In the genomic region with DNA sequence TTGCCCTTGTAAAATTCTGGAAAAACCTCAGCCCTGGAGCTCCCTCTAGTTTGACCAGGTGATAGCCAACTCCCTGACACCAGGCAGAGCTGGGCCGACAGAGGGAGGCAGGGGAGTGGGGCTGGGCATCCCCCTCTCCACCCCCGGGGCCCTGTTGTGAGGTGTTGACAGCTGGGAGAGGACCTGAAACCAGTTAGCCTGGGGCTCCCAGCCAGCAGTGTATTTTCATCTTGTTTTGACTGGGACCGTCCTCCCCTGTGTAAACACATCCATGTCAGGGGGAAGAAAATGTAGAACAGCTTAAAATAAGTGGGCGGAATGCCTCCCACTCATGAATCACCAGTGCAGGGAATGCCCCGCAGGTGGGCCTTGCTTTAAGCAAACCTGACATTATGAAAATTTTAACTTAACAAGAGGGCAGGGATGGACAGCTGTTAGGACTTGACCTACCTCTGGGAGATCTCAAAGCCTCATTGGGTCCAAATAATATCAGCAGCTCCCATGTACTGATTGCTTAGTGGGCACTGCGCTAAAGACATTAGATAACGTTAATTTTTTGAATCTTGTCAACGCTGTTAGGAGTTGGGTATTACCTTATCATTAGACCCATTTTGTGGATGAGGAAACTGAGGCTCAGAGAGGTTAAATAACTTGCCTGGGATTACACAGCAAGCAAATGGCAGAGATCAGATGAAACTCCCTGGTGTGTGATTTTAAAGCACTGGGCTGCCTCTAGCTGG, we compare ENCODE assay signal across 10 cellular contexts. TPM values are rescaled to one million over a fixed set of nuclear protein-coding genes. Genes with fewer than 3 reads are reported as not detected.
A peak's percentile ranks its signal among the peaks of the same experiment; 100 is the strongest.
DNase-seq lines count a peak whose midpoint lies in the region; ATAC-seq and TF ChIP-seq lines count a peak whose summit lies in the region.
"Had no signal": no experiment of that assay in that cellular context is flagged by ENCODE, and none has a peak within 500 bp of the region (broad histone marks: within the 10 kb centered on the region; RNA-seq: fewer than 3 reads in every experiment).

No MANE protein-coding gene starts in this region.

- no peak overlapping the region for H3K4me2 ChIP-seq in H9 (ENCODE audit: insufficient read depth, insufficient read length, low read length)

- no peaks in the 10 kb centered on the region for H3K23me2 ChIP-seq in H9 (ENCODE audit: insufficient read length, low read depth, low read length, poor library complexity, severe bottlenecking)

- H4K5ac ChIP-seq in H9 (ENCODE audit: insufficient read length, low read depth, low read length) = no peak overlapping the region

- no peak overlapping the region for H2BK5ac ChIP-seq in H9 (ENCODE audit: insufficient read length, low read length)

- H3K27ac ChIP-seq in H9 (ENCODE audit: insufficient read length, low read depth, low read length) = no peak overlapping the region
- no peak overlapping the region for H3K27ac ChIP-seq in SJCRH30
- peak overlapping the region; percentile 55 for H3K27ac ChIP-seq in muscle layer of colon (ENCODE audit: low read depth, low read length)

- no peaks in the 10 kb centered on the region for H4K20me1 ChIP-seq in H9 (ENCODE audit: control insufficient read depth, insufficient read depth, insufficient read length)

- no peak overlapping the region for H3K14ac ChIP-seq in H9 (ENCODE audit: insufficient read depth, low read length)

- H3K9ac ChIP-seq in H9 (ENCODE audit: extremely low read depth, insufficient read length, low read length) (no peak overlapping the region), muscle layer of colon (ENCODE audit: low read length) (no peak overlapping the region)

- H3K9me3 Mint-ChIP-seq in H9 (peaks cover 0 to 46% of the 10 kb centered on the region in 2 experiments; a peak in 2 of 5 replicates), CD14-positive monocyte (no peaks in the 10 kb centered on the region)

- no peaks in the 10 kb centered on the region for H3K9me3 ChIP-seq in H9 (ENCODE audit: control insufficient read depth, low read depth, low read length)
- no peaks in the 10 kb centered on the region for H3K9me3 ChIP-seq in SJCRH30 (replicated peaks)
- H3K9me3 ChIP-seq in muscle layer of colon (ENCODE audit: low read length) = no peaks in the 10 kb centered on the region

- H2BK120ac ChIP-seq in H9 (ENCODE audit: low read depth, low read length, poor library complexity, severe bottlenecking) = no peak overlapping the region

- no peak overlapping the region for H4K91ac ChIP-seq in H9 (ENCODE audit: insufficient read length, low read depth, low read length)

- DNase-seq in H9 = peak; percentile 75
- peak; percentile 54 to 62 for DNase-seq in SJCRH30
- DNase-seq in left colon = no peak
- no peak for DNase-seq in CD14-positive monocyte (ENCODE audit: low spot score)
- no peak for DNase-seq in GM03348 (ENCODE audit: low spot score)
- no peak for DNase-seq in NCI-H1694 (lab: John Stamatoyannopoulos, UW)

- H3K23ac ChIP-seq in H9 (ENCODE audit: insufficient read length, low read depth, low read length) = no peak overlapping the region

- no peaks in the 10 kb centered on the region for H3K79me2 ChIP-seq in H9 (ENCODE audit: insufficient read depth, low read length)

- H3K27me3 Mint-ChIP-seq in H9 (ENCODE audit: low read depth) (peaks cover 3% of the 10 kb centered on the region; the same call in 1 of the 2 replicates), CD14-positive monocyte (ENCODE audit: low read depth in 3 of 3) (peaks cover 0 to 6% (median 0%) of the 10 kb centered on the region in 3 donors)

- H3K4ac ChIP-seq in H9 (ENCODE audit: low read depth, low read length) = no peak overlapping the region

- H3K4me3 ChIP-seq in SJCRH30 (no peak overlapping the region), muscle layer of colon (ENCODE audit: low read depth in 1 of 2, low read length in 2 of 2) (no peak overlapping the region)

- no peak overlapping the region for H2BK15ac ChIP-seq in H9 (ENCODE audit: low read depth, low read length)

- H3K79me1 ChIP-seq in H9 (ENCODE audit: insufficient read depth, low read depth, low read length, poor library complexity, severe bottlenecking) = no peaks in the 10 kb centered on the region

- no peak overlapping the region for H4K8ac ChIP-seq in H9 (replicated peaks; ENCODE audit: insufficient read length, low read depth, low read length)

- no peak overlapping the region for H3T11ph ChIP-seq in H9 (ENCODE audit: low read length)

- ATAC-seq in GM18520 (IDR thresholded peaks at IDR 0.05; ENCODE audit: unreplicated experiment) (peak; percentile 79), left colon (no peak)

- H3K4me1 ChIP-seq in H9 (ENCODE audit: insufficient read depth, low read length) = peaks cover 15% of the 10 kb centered on the region; the same call in 1 of the 2 replicates
- peaks cover 8% of the 10 kb centered on the region; the same call in 1 of the 2 replicates for H3K4me1 ChIP-seq in SJCRH30
- peaks cover 47% of the 10 kb centered on the region for H3K4me1 ChIP-seq in muscle layer of colon (ENCODE audit: insufficient read depth, low read length)

- H3K27me3 ChIP-seq in H9 (ENCODE audit: insufficient read depth, low read length) (no peaks in the 10 kb centered on the region), SJCRH30 (no peaks in the 10 kb centered on the region), muscle layer of colon (ENCODE audit: control insufficient read depth in 1 of 2, insufficient read depth in 2 of 2, low read length in 2 of 2) (no peaks in the 10 kb centered on the region)

- WGBS in H9 (ENCODE audit: extremely low coverage, insufficient read length, low lambda C conversion rate) = no CpG with 5 or more reads among the region's 8 CpGs

- H3K36me3 Mint-ChIP-seq in H9 (ENCODE audit: insufficient read depth in 1 of 3, low read depth in 3 of 3) (peaks cover 0 to 4% (median 4%) of the 10 kb centered on the region in 3 experiments; a peak in 4 of 7 replicates), CD14-positive monocyte (no peaks in the 10 kb centered on the region)

- peaks cover 27 to 59% of the 10 kb centered on the region in 2 experiments for H3K4me1 Mint-ChIP-seq in H9
- H3K4me1 Mint-ChIP-seq in CD14-positive monocyte = peaks cover 11% of the 10 kb centered on the region

- H3K27ac Mint-ChIP-seq in H9 (peak overlapping the region in 1 of 3 experiments; percentile 94; a peak in 2 of 7 replicates), CD14-positive monocyte (no peak overlapping the region)

- H2AK5ac ChIP-seq in H9 (ENCODE audit: insufficient read length, low read length) = no peak overlapping the region

- no peak overlapping the region for H2BK12ac ChIP-seq in H9 (ENCODE audit: insufficient read length, low read depth, low read length)

- intact Hi-C loops in left colon (cut with DNase I, micrococcal nuclease) = no loop called here
- intact Hi-C loops in CD14-positive monocyte (cut with micrococcal nuclease) = no loop called here

- H3K56ac ChIP-seq in H9 (ENCODE audit: insufficient read length, low read depth, low read length) = no peak overlapping the region

- H3K36me3 ChIP-seq in SJCRH30 = no peaks in the 10 kb centered on the region
- no peaks in the 10 kb centered on the region for H3K36me3 ChIP-seq in muscle layer of colon (ENCODE audit: insufficient read depth, low read length)

- no peak overlapping the region; a peak in 2 of 5 replicates for H3K4me3 Mint-ChIP-seq in H9
- no peak overlapping the region for H3K4me3 Mint-ChIP-seq in CD14-positive monocyte

- TF ChIP-seq CTCF in H9 (conservative IDR thresholded peaks at IDR 0.05) = 0 out of 3 replicates have a peak, but pooled peaks have one; percentile 15
- no peak for TF ChIP-seq CTCF in CD14-positive monocyte (IDR thresholded peaks at IDR 0.05)

- H3K18ac ChIP-seq in H9 (ENCODE audit: insufficient read length, low read depth, low read length) = no peak overlapping the region

- no peak overlapping the region for H2AFZ ChIP-seq in H9 (ENCODE audit: low read length)

- no peak overlapping the region for H2BK20ac ChIP-seq in H9 (ENCODE audit: low read depth, low read length, poor library complexity, severe bottlenecking)

RNA-seq across cellular contexts. Expression of a gene that starts 45.9 kb away (rescaled TPM):
- 10.5 and 11.5 TPM in 2 replicates for total RNA-seq in H9 (2021)
- total RNA-seq in SJCRH30 (2014; rRNA removed; shearing (Covaris generic)) = 27.0 and 29.0 TPM in 2 replicates
- total RNA-seq in left colon = 100 to 1,000 TPM in 1 of 2 donors, 10 to 100 TPM in 1; 33.0 to 106 TPM
- polyA plus RNA-seq in CD14-positive monocyte = 100 to 1,000 TPM; 171 to 326 TPM

RNA-seq across cellular contexts. Expression of a gene that starts 47.8 kb away (rescaled TPM):
- total RNA-seq in H9 (2021) = not detected in 2 replicates
- total RNA-seq in SJCRH30 (2014; rRNA removed; shearing (Covaris generic)) = not detected in 2 replicates
- not detected for total RNA-seq in left colon
- not detected for polyA plus RNA-seq in CD14-positive monocyte
- total RNA-seq: glomerular endothelial cell; T-helper 2 cell treated with Interferon-gamma antibody and Interleukin-4, amounts not matched to agents 100 ng/mL and 5 ng/mL, for 36 hours had no signal

Comparison
In these comparisons a context has a peak if more than half of its experiments do, and no peak if none do; other contexts are left out.
1. DNase-seq: peak in H9 (single experiment) and SJCRH30 (2 of 2); none in left colon (0 of 2), CD14-positive monocyte (single experiment), GM03348 (single experiment) and NCI-H1694 (single experiment).